In the genomic region with DNA sequence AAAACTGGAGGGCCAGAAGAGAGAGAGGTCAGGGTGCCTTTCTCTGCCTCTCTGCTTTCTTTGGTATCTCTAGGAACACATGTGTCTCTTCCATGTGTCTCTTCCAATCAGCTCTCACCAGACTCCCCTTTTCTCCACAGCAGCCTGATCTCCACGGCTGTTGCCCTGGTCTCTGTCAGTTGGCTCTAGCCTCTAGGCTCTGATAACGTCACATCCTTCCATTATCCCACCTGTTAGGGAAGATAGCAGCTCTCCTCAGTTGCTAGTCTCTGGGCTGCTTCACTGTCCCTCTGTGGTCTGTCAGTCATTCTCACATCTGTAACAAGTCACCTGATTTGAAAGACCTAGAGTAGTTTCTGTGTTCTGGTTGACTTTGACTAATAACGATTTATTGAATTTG, we compare ENCODE assay signal across 1 cellular context.
TF ChIP-seq lines count a peak whose summit lies in the region.

No MANE protein-coding gene starts in this region.

TF ChIP-seq in K562, 482 proteins besides CTCF, POLR2A, EP300 and RAD21 (continued from another document and continues in another):
- TF ChIP-seq, protein P1, sequence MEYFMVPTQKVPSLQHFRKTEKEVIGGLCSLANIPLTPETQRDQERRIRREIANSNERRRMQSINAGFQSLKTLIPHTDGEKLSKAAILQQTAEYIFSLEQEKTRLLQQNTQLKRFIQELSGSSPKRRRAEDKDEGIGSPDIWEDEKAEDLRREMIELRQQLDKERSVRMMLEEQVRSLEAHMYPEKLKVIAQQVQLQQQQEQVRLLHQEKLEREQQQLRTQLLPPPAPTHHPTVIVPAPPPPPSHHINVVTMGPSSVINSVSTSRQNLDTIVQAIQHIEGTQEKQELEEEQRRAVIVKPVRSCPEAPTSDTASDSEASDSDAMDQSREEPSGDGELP (CRISPR knock-in tag; IDR thresholded peaks at IDR 0.05; ENCODE audit: borderline replicate concordance) = peak; percentile 54; the same call in 1 of the 2 replicates
- TF ChIP-seq TARDBP (IDR thresholded peaks at IDR 0.05) = peak; percentile 77; the same call in 1 of the 2 replicates
- TF ChIP-seq RFX1 (IDR thresholded peaks at IDR 0.05) = peak; percentile 34
- TF ChIP-seq GABPB1 (CRISPR knock-in tag; IDR thresholded peaks at IDR 0.05) = no peak
- no peak for TF ChIP-seq GABPB2 (CRISPR knock-in tag; conservative IDR thresholded peaks at IDR 0.05)
- peak; percentile 97; the same call in 1 of the 2 replicates for TF ChIP-seq CC2D1A (IDR thresholded peaks at IDR 0.05)
- TF ChIP-seq POLR3G (IDR thresholded peaks at IDR 0.05; ENCODE audit: extremely low read depth, insufficient read length, insufficient replicate concordance) = no peak
- peak in 1 of 2 experiments; percentile 87; a peak in 1 of 4 replicates for TF ChIP-seq ARNT (IDR thresholded peaks at IDR 0.05)
- 0 out of 2 replicates have a peak, but pooled peaks have one; percentile 52 for TF ChIP-seq LEF1 (IDR thresholded peaks at IDR 0.05)
- TF ChIP-seq, protein P2, sequence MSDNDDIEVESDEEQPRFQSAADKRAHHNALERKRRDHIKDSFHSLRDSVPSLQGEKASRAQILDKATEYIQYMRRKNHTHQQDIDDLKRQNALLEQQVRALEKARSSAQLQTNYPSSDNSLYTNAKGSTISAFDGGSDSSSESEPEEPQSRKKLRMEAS (CRISPR knock-in tag; IDR thresholded peaks at IDR 0.05) = 0 out of 2 replicates have a peak, but pooled peaks have one; percentile 35
- TF ChIP-seq, protein P3, sequence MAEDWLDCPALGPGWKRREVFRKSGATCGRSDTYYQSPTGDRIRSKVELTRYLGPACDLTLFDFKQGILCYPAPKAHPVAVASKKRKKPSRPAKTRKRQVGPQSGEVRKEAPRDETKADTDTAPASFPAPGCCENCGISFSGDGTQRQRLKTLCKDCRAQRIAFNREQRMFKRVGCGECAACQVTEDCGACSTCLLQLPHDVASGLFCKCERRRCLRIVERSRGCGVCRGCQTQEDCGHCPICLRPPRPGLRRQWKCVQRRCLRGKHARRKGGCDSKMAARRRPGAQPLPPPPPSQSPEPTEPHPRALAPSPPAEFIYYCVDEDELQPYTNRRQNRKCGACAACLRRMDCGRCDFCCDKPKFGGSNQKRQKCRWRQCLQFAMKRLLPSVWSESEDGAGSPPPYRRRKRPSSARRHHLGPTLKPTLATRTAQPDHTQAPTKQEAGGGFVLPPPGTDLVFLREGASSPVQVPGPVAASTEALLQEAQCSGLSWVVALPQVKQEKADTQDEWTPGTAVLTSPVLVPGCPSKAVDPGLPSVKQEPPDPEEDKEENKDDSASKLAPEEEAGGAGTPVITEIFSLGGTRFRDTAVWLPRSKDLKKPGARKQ (CRISPR knock-in tag; IDR thresholded peaks at IDR 0.05) = no peak
- TF ChIP-seq SETDB1 (IDR thresholded peaks at IDR 0.05; ENCODE audit: low read length) = no peak
- no peak for TF ChIP-seq ZBTB1 (CRISPR knock-in tag; IDR thresholded peaks at IDR 0.05; ENCODE audit: borderline replicate concordance, low read depth)
- TF ChIP-seq SMARCC2 (IDR thresholded peaks at IDR 0.05; ENCODE audit: low read depth) = 0 out of 2 replicates have a peak, but pooled peaks have one; percentile 50
- TF ChIP-seq GATA2 (CRISPR knock-in tag; IDR thresholded peaks at IDR 0.05) = peak; percentile 90
- no peak for TF ChIP-seq ZNF354B (CRISPR knock-in tag; IDR thresholded peaks at IDR 0.05)
- TF ChIP-seq EP400 (IDR thresholded peaks at IDR 0.05) = no peak
- peak; percentile 63; the same call in 1 of the 2 replicates for TF ChIP-seq NBN (IDR thresholded peaks at IDR 0.05; ENCODE audit: low read depth)
- no peak for TF ChIP-seq ZBTB8A (IDR thresholded peaks at IDR 0.05; ENCODE audit: partially characterized antibody)
- peak; percentile 94 for TF ChIP-seq SMARCA4 (IDR thresholded peaks at IDR 0.05)
- TF ChIP-seq TSC22D4 (tag; IDR thresholded peaks at IDR 0.05) = no peak
- TF ChIP-seq STAT5A (IDR thresholded peaks at IDR 0.05; ENCODE audit: borderline replicate concordance, low read length) = peak; percentile 91
- TF ChIP-seq SMAD2 (IDR thresholded peaks at IDR 0.05; ENCODE audit: low read depth, low read length) = no peak
- TF ChIP-seq CBX3 (IDR thresholded peaks at IDR 0.05; ENCODE audit: borderline replicate concordance in 1 of 2, low read length in 2 of 2) = peak in 1 of 2 experiments; percentile 60; a peak in 1 of 3 replicates
- TF ChIP-seq RFX5 (IDR thresholded peaks at IDR 0.05; ENCODE audit: low read depth, low read length) = no peak
- peak in 1 of 2 experiments; percentile 57; a peak in 1 of 4 replicates for TF ChIP-seq RCOR1 (IDR thresholded peaks at IDR 0.05; ENCODE audit: borderline replicate concordance in 1 of 2, low read depth in 2 of 2, low read length in 2 of 2)
- TF ChIP-seq E2F3 (CRISPR knock-in tag; IDR thresholded peaks at IDR 0.05) = no peak
- peak; percentile 85 for TF ChIP-seq SMAD4 (CRISPR knock-in tag; conservative IDR thresholded peaks at IDR 0.05)
- peak; percentile 93 for TF ChIP-seq POLR2AphosphoS5 (IDR thresholded peaks at IDR 0.05; ENCODE audit: control insufficient read depth, insufficient read depth, low read depth, low read length)
- peak; percentile 76 for TF ChIP-seq KHSRP (IDR thresholded peaks at IDR 0.05)
- TF ChIP-seq, protein P4, sequence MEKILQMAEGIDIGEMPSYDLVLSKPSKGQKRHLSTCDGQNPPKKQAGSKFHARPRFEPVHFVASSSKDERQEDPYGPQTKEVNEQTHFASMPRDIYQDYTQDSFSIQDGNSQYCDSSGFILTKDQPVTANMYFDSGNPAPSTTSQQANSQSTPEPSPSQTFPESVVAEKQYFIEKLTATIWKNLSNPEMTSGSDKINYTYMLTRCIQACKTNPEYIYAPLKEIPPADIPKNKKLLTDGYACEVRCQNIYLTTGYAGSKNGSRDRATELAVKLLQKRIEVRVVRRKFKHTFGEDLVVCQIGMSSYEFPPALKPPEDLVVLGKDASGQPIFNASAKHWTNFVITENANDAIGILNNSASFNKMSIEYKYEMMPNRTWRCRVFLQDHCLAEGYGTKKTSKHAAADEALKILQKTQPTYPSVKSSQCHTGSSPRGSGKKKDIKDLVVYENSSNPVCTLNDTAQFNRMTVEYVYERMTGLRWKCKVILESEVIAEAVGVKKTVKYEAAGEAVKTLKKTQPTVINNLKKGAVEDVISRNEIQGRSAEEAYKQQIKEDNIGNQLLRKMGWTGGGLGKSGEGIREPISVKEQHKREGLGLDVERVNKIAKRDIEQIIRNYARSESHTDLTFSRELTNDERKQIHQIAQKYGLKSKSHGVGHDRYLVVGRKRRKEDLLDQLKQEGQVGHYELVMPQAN (IDR thresholded peaks at IDR 0.05; ENCODE audit: borderline replicate concordance) = no peak
- peak; percentile 99 for TF ChIP-seq TAL1 (IDR thresholded peaks at IDR 0.05)
- TF ChIP-seq, protein P5, sequence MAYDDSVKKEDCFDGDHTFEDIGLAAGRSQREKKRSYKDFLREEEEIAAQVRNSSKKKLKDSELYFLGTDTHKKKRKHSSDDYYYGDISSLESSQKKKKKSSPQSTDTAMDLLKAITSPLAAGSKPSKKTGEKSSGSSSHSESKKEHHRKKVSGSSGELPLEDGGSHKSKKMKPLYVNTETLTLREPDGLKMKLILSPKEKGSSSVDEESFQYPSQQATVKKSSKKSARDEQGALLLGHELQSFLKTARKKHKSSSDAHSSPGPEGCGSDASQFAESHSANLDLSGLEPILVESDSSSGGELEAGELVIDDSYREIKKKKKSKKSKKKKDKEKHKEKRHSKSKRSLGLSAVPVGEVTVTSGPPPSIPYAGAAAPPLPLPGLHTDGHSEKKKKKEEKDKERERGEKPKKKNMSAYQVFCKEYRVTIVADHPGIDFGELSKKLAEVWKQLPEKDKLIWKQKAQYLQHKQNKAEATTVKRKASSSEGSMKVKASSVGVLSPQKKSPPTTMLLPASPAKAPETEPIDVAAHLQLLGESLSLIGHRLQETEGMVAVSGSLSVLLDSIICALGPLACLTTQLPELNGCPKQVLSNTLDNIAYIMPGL (CRISPR knock-in tag; IDR thresholded peaks at IDR 0.05) = no peak
- no peak for TF ChIP-seq FOXP1 (CRISPR knock-in tag; IDR thresholded peaks at IDR 0.05)
- TF ChIP-seq KDM1A (IDR thresholded peaks at IDR 0.05) = peak; percentile 70; a peak in 3 of 4 replicates
- TF ChIP-seq PHF21A (IDR thresholded peaks at IDR 0.05; ENCODE audit: borderline replicate concordance, low read depth) = 0 out of 2 replicates have a peak, but pooled peaks have one; percentile 21
- peak; percentile 96 for TF ChIP-seq MTA2 (IDR thresholded peaks at IDR 0.05; ENCODE audit: low read depth)
- TF ChIP-seq MAFF (IDR thresholded peaks at IDR 0.05; ENCODE audit: low read length) = no peak
- no peak for TF ChIP-seq MIER1 (IDR thresholded peaks at IDR 0.05; ENCODE audit: low read depth)
- no peak for TF ChIP-seq HDAC8 (tag; IDR thresholded peaks at IDR 0.05)
- no peak for TF ChIP-seq TBP (optimal IDR thresholded peaks at IDR 0.05; ENCODE audit: low read depth, low read length)
- TF ChIP-seq, protein P6, sequence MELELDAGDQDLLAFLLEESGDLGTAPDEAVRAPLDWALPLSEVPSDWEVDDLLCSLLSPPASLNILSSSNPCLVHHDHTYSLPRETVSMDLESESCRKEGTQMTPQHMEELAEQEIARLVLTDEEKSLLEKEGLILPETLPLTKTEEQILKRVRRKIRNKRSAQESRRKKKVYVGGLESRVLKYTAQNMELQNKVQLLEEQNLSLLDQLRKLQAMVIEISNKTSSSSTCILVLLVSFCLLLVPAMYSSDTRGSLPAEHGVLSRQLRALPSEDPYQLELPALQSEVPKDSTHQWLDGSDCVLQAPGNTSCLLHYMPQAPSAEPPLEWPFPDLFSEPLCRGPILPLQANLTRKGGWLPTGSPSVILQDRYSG (tag; conservative IDR thresholded peaks at IDR 0.05; ENCODE audit: low read depth) = no peak
- TF ChIP-seq ATF1 (CRISPR knock-in tag; IDR thresholded peaks at IDR 0.05) = no peak
- TF ChIP-seq ATF1 (tag; IDR thresholded peaks at IDR 0.05) = peak; percentile 59; the same call in 1 of the 2 replicates
- 0 out of 2 replicates have a peak, but pooled peaks have one; percentile 17 for TF ChIP-seq MEF2D (tag; conservative IDR thresholded peaks at IDR 0.05; ENCODE audit: low read depth)
- peak; percentile 96 for TF ChIP-seq TRIM24 (IDR thresholded peaks at IDR 0.05)
- TF ChIP-seq, protein P7, sequence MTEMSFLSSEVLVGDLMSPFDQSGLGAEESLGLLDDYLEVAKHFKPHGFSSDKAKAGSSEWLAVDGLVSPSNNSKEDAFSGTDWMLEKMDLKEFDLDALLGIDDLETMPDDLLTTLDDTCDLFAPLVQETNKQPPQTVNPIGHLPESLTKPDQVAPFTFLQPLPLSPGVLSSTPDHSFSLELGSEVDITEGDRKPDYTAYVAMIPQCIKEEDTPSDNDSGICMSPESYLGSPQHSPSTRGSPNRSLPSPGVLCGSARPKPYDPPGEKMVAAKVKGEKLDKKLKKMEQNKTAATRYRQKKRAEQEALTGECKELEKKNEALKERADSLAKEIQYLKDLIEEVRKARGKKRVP (CRISPR knock-in tag; IDR thresholded peaks at IDR 0.05) = no peak
- TF ChIP-seq CCAR2 (IDR thresholded peaks at IDR 0.05; ENCODE audit: low read depth, low read length) = no peak
- TF ChIP-seq MBD2 (IDR thresholded peaks at IDR 0.05; ENCODE audit: borderline replicate concordance, low read depth) = no peak
- no peak for TF ChIP-seq NFYB (IDR thresholded peaks at IDR 0.05; ENCODE audit: extremely low read depth, insufficient read length)
- TF ChIP-seq TCF7 (IDR thresholded peaks at IDR 0.05; ENCODE audit: borderline replicate concordance) = no peak
- peak; percentile 99 for TF ChIP-seq CBFA2T3 (IDR thresholded peaks at IDR 0.05)
- TF ChIP-seq, protein P8, sequence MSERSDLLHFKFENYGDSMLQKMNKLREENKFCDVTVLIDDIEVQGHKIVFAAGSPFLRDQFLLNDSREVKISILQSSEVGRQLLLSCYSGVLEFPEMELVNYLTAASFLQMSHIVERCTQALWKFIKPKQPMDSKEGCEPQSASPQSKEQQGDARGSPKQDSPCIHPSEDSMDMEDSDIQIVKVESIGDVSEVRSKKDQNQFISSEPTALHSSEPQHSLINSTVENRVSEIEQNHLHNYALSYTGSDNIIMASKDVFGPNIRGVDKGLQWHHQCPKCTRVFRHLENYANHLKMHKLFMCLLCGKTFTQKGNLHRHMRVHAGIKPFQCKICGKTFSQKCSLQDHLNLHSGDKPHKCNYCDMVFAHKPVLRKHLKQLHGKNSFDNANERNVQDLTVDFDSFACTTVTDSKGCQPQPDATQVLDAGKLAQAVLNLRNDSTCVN (CRISPR knock-in tag; IDR thresholded peaks at IDR 0.05) = no peak
